In the genomic region with DNA sequence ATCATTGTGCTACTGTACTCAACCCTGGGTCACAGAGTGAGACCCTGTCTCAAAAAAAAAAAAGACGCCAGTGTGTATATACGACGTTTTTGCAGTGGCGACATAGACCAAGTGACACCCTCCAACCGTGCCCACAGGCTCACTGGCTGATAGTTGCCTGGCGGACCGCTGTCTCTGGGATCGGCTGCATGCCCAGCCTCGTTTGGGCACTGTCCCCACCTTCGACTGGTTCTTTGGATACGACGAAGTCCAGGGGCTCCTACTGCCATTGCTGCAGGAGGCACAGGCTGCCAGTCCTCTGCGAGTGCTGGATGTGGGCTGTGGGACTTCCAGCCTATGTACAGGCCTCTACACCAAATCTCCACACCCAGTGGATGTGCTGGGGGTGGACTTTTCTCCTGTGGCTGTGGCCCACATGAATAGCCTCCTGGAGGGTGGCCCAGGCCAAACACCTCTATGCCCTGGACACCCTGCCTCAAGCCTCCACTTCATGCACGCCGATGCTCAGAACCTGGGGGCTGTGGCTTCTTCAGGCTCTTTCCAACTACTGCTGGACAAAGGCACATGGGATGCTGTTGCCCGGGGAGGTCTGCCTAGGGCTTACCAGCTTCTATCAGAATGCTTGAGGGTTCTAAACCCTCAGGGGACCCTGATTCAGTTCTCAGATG, we compare ENCODE assay signal across 8 cellular contexts. TPM values are rescaled to one million over a fixed set of nuclear protein-coding genes. Genes with fewer than 3 reads are reported as not detected.
DNase-seq lines count a peak whose midpoint lies in the region; ATAC-seq, FAIRE-seq and TF ChIP-seq lines count a peak whose summit lies in the region.

No MANE protein-coding gene starts in this region.

- H3K9me3 Mint-ChIP-seq in mesothelial cell of epicardium = no peaks in the 10 kb centered on the region

- no peak for ATAC-seq in A549
- ATAC-seq in GM21576 (IDR thresholded peaks at IDR 0.05; ENCODE audit: unreplicated experiment) = no peak
- no peak for ATAC-seq in GM19455 (IDR thresholded peaks at IDR 0.05; ENCODE audit: unreplicated experiment)
- no peak for ATAC-seq in HG02981 (IDR thresholded peaks at IDR 0.05; ENCODE audit: unreplicated experiment)

- WGBS in A549 (ENCODE audit: missing lambda C conversion rate) = 14% methylated on average over 14 of the region's 16 CpGs

- H3K27me3 Mint-ChIP-seq in mesothelial cell of epicardium (ENCODE audit: low read depth) = no peaks in the 10 kb centered on the region

- DNase-seq in A549 (ENCODE audit: low read depth in 1 of 2, low spot score in 1 of 2) (no peak), brain microvascular endothelial cell (no peak), mesothelial cell of epicardium (ENCODE audit: low spot score in 2 of 2, unreplicated experiment in 2 of 2) (no peak)
- no peak for DNase-seq in activated CD4-positive, CD25-positive, alpha-beta regulatory T cell (lab: John Stamatoyannopoulos, UW)

- H3K36me3 Mint-ChIP-seq in mesothelial cell of epicardium = peaks cover 5% of the 10 kb centered on the region

- peak overlapping the region; percentile 98 for H3K9ac ChIP-seq in HUES6 (ENCODE audit: low read length)

- peak overlapping the region; percentile 79 for H3K4me3 ChIP-seq in A549
- H3K4me3 ChIP-seq in HUES6 (ENCODE audit: low read depth, low read length) = peak overlapping the region; percentile 99
- H3K4me3 ChIP-seq in brain microvascular endothelial cell (ENCODE audit: low read depth, low read length) = peak overlapping the region; percentile 92

- peaks cover 38% of the 10 kb centered on the region for H3K36me3 ChIP-seq in HUES6 (ENCODE audit: control insufficient read depth, insufficient read depth, low read length)
- H3K36me3 ChIP-seq in brain microvascular endothelial cell (replicated peaks) = peaks cover 21% of the 10 kb centered on the region

- peak overlapping the region; percentile 78 for H3K4me2 ChIP-seq in A549

- POLR2A ChIA-PET in A549 (lab: Yijun Ruan, JAX) = interaction anchor here (0.9 to 5.5 kb wide), 16 partner anchors 8 to 104 kb away, joined by 3 to 91 read pairs (median 28); partner anchors contain the start of genes B3GAT3, GANAB, HNRNPUL2 and INTS5

- CTCF ChIA-PET in A549 (lab: Yijun Ruan, JAX) = interaction anchor here (0.5 to 6.5 kb wide), 8 partner anchors 9 to 106 kb away, joined by 3 to 30 read pairs (median 4); no protein-coding TSS in a partner anchor

- peaks cover 27% of the 10 kb centered on the region for H3K4me1 Mint-ChIP-seq in mesothelial cell of epicardium

- peak overlapping the region; percentile 97 for H3K27ac Mint-ChIP-seq in mesothelial cell of epicardium

- TF ChIP-seq EP300 in A549 (IDR thresholded peaks at IDR 0.05) = no peak

- H3K9me3 ChIP-seq in A549 (no peaks in the 10 kb centered on the region), HUES6 (ENCODE audit: control insufficient read depth, insufficient read depth, low read depth, low read length) (no peaks in the 10 kb centered on the region)

- in situ Hi-C loops in brain microvascular endothelial cell (cut with HindIII; ENCODE audit: low pct_ligation_motif_present, low sequenced_read_pairs) = no loop called here

- H3K4me1 ChIP-seq in A549 (peaks cover 32% of the 10 kb centered on the region), HUES6 (ENCODE audit: control insufficient read depth, insufficient read depth, low read length) (peaks cover 13% of the 10 kb centered on the region)

- TF ChIP-seq POLR2A in A549 (IDR thresholded peaks at IDR 0.05; ENCODE audit: low read length) = no peak; the same call in 1 of the 2 replicates

- no peaks in the 10 kb centered on the region for H3K27me3 ChIP-seq in HUES6 (ENCODE audit: control insufficient read depth, insufficient read depth, low read length)
- H3K27me3 ChIP-seq in brain microvascular endothelial cell (replicated peaks) = no peaks in the 10 kb centered on the region

- H3K27ac ChIP-seq in A549 (peak overlapping the region; percentile 93 to 96), HUES6 (ENCODE audit: low read depth, low read length) (peak overlapping the region; percentile 81; the same call in 1 of the 2 replicates), brain microvascular endothelial cell (no peak overlapping the region)

- TF ChIP-seq CTCF in A549 (IDR thresholded peaks at IDR 0.05) (no peak), brain microvascular endothelial cell (IDR thresholded peaks at IDR 0.05; ENCODE audit: low read depth, low read length, missing control alignments) (no peak), mesothelial cell of epicardium (IDR thresholded peaks at IDR 0.05; ENCODE audit: unreplicated experiment) (no peak)

- TF ChIP-seq RAD21 in A549 (conservative IDR thresholded peaks at IDR 0.05 in 1 of 2, IDR thresholded peaks at IDR 0.05 in 1 of 2) = no peak

- peak overlapping the region; percentile 96 for H3K4me3 Mint-ChIP-seq in mesothelial cell of epicardium

- FAIRE-seq in A549 (lab: Jason Lieb, UNC) = no peak

TF ChIP-seq in A549, 52 proteins besides CTCF, POLR2A, EP300 and RAD21:
- TF ChIP-seq, protein P1, sequence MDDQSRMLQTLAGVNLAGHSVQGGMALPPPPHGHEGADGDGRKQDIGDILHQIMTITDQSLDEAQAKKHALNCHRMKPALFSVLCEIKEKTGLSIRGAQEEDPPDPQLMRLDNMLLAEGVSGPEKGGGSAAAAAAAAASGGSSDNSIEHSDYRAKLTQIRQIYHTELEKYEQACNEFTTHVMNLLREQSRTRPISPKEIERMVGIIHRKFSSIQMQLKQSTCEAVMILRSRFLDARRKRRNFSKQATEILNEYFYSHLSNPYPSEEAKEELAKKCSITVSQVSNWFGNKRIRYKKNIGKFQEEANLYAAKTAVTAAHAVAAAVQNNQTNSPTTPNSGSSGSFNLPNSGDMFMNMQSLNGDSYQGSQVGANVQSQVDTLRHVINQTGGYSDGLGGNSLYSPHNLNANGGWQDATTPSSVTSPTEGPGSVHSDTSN (IDR thresholded peaks at IDR 0.05) = peak; percentile 54
- TF ChIP-seq RFX5 (IDR thresholded peaks at IDR 0.05) = no peak
- TF ChIP-seq JUN (IDR thresholded peaks at IDR 0.05) = peak; percentile 15 to 18; a peak in 3 of 5 replicates
- TF ChIP-seq MAX (IDR thresholded peaks at IDR 0.05) = peak; percentile 44; the same call in 1 of the 2 replicates
- TF ChIP-seq MYC (IDR thresholded peaks at IDR 0.05; ENCODE audit: borderline replicate concordance, low read length) = no peak
- TF ChIP-seq ZFP36 (IDR thresholded peaks at IDR 0.05; ENCODE audit: borderline replicate concordance, partially characterized antibody) = no peak
TF ChIP-seq in A549: peak in this region for 3.

RNA-seq across cellular contexts. Expression of gene CSKMT, which starts 1.3 kb away (rescaled TPM):
- polyA plus RNA-seq in A549 (2011; rRNA removed) = 5.4 and 5.7 TPM in 2 replicates
- polyA plus RNA-seq in A549 (2012; cell fraction: cytosol; rRNA removed) = 18.1 and 19.7 TPM in 2 replicates
- polyA plus RNA-seq in A549 (2012; cell fraction: nucleus; rRNA removed) = 24.2 and 48.6 TPM in 2 replicates
- polyA plus RNA-seq in A549 (2017; fragmentation: RNase III; extraction: RNeasy Plus Mini Kit Qiagen cat#74134 plus additional on column Dnase treatment) = 12.9 to 18.2 TPM (median 14.3 TPM) in 3 replicates
- 57.7 and 196 TPM in 2 replicates for polyA minus RNA-seq in A549 (2011; rRNA and poly(A)+ RNA removed)
- 17.1 to 20.6 TPM (median 18.7 TPM) in 3 replicates for total RNA-seq in mesothelial cell of epicardium

RNA-seq across cellular contexts. Expression of gene C11orf98, which starts 1.4 kb away (rescaled TPM):
- polyA plus RNA-seq in A549 (2011; rRNA removed) (89.1 and 91.7 TPM in 2 replicates), A549 (2017; fragmentation: RNase III; extraction: RNeasy Plus Mini Kit Qiagen cat#74134 plus additional on column Dnase treatment) (128 to 161 TPM (median 140 TPM) in 3 replicates)
- polyA plus RNA-seq in A549 (2012; cell fraction: cytosol; rRNA removed) = 111 and 131 TPM in 2 replicates
- 56.0 and 81.5 TPM in 2 replicates for polyA plus RNA-seq in A549 (2012; cell fraction: nucleus; rRNA removed)
- 8.9 and 9.6 TPM in 2 replicates for polyA minus RNA-seq in A549 (2011; rRNA and poly(A)+ RNA removed)
- total RNA-seq in mesothelial cell of epicardium = 44.9 to 47.5 TPM (median 47.0 TPM) in 3 replicates

RNA-seq across cellular contexts. Expression of gene UQCC3, which starts 5.1 kb away (rescaled TPM):
- 13.9 and 20.2 TPM in 2 replicates for polyA plus RNA-seq in A549 (2011; rRNA removed)
- polyA plus RNA-seq in A549 (2012; cell fraction: cytosol; rRNA removed) = 68.2 and 84.4 TPM in 2 replicates
- polyA plus RNA-seq in A549 (2012; cell fraction: nucleus; rRNA removed) = 27.7 and 28.6 TPM in 2 replicates
- polyA plus RNA-seq in A549 (2017; fragmentation: RNase III; extraction: RNeasy Plus Mini Kit Qiagen cat#74134 plus additional on column Dnase treatment) = 27.8 to 31.1 TPM (median 28.7 TPM) in 3 replicates
- 3.7 and 4.3 TPM in 2 replicates for polyA minus RNA-seq in A549 (2011; rRNA and poly(A)+ RNA removed)
- total RNA-seq in mesothelial cell of epicardium = 7.3 to 8.4 TPM (median 8.0 TPM) in 3 replicates

RNA-seq across cellular contexts. Expression of gene LBHD1, which starts 5.7 kb away (rescaled TPM):
- 4.1 and 5.3 TPM in 2 replicates for polyA plus RNA-seq in A549 (2011; rRNA removed)
- 4.1 and 4.2 TPM in 2 replicates for polyA plus RNA-seq in A549 (2012; cell fraction: cytosol; rRNA removed)
- polyA plus RNA-seq in A549 (2012; cell fraction: nucleus; rRNA removed) = 8.5 and 12.3 TPM in 2 replicates
- polyA plus RNA-seq in A549 (2017; fragmentation: RNase III; extraction: RNeasy Plus Mini Kit Qiagen cat#74134 plus additional on column Dnase treatment) = 4.9 to 8.3 TPM (median 6.8 TPM) in 3 replicates
- polyA minus RNA-seq in A549 (2011; rRNA and poly(A)+ RNA removed) = 5.3 and 5.9 TPM in 2 replicates
- 8.3 to 11.6 TPM (median 9.8 TPM) in 3 replicates for total RNA-seq in mesothelial cell of epicardium

RNA-seq across cellular contexts. Expression of gene UBXN1, which starts 12.5 kb away (rescaled TPM):
- polyA plus RNA-seq in A549 (2011; rRNA removed) = 56.8 and 120 TPM in 2 replicates
- 118 and 146 TPM in 2 replicates for polyA plus RNA-seq in A549 (2012; cell fraction: cytosol; rRNA removed)
- polyA plus RNA-seq in A549 (2012; cell fraction: nucleus; rRNA removed) = 131 and 147 TPM in 2 replicates
- 110 to 117 TPM (median 117 TPM) in 3 replicates for polyA plus RNA-seq in A549 (2017; fragmentation: RNase III; extraction: RNeasy Plus Mini Kit Qiagen cat#74134 plus additional on column Dnase treatment)
- polyA minus RNA-seq in A549 (2011; rRNA and poly(A)+ RNA removed) = 34.3 and 36.1 TPM in 2 replicates
- total RNA-seq in mesothelial cell of epicardium = 112 to 119 TPM (median 118 TPM) in 3 replicates
